Comparison of ENCODE assay signal across 8 cellular contexts in the genomic region with DNA sequence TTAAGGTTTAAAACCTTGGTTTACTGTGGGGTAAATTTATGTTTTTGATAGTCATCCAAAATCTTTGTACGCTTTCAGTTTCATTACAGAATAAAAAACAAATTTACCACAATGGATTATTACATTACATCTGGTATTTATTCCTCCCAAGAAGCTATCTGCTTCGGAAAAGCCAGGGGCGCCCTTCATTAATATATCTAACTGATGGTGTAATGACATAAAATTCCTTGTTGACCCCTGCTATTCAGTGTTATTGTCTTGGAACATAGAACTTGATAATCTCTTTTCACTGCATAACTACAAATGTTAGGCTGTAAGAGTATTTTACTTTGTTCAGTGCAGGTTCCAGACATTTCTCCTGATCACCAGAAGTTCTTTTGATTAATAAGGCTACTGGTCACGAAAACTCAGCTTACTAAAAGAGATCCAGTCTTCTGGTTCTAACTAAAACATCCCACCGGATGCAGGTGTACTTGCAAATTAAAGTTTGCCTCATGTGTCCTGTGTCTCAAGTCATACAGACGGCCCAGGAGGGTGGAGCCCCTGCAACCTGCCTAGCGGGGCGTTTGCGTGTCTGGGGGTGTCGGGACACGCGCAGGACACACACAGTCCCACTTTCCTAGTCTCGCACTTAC.
DNase-seq lines count a peak whose midpoint lies in the region; ATAC-seq and TF ChIP-seq lines count a peak whose summit lies in the region.

No MANE protein-coding gene starts in this region.

- peaks cover 17% of the 10 kb centered on the region; the same call in 1 of the 2 replicates for H4K20me1 ChIP-seq in DND-41 (ENCODE audit: insufficient read depth, low read length)

- H3K9me3 ChIP-seq in DND-41 (ENCODE audit: insufficient read depth, low read length, severe bottlenecking) (no peaks in the 10 kb centered on the region), NT2/D1 (ENCODE audit: insufficient read depth, low read length) (no peaks in the 10 kb centered on the region), neutrophil (no peaks in the 10 kb centered on the region)
- H3K9me3 ChIP-seq in effector memory CD4-positive, alpha-beta T cell (ENCODE audit: control insufficient read depth, low read length): no peaks in the 10 kb centered on the region

- H3K9ac ChIP-seq in DND-41 (ENCODE audit: low read depth, low read length) (peak overlapping the region; percentile 96), NT2/D1 (ENCODE audit: insufficient read length, low read depth) (peak overlapping the region; percentile 72)

- DNase-seq in DND-41: no peak
- no peak for DNase-seq in NT2/D1 (ENCODE audit: low read depth, low spot score)
- DNase-seq in effector memory CD4-positive, alpha-beta T cell: no peak
- no peak for DNase-seq in SIG-M5 treated with dmso at 0.1 percent for 504 hours (lab: John Stamatoyannopoulos, UW; ENCODE audit: unreplicated experiment)

- peak overlapping the region; percentile 63 for H3K4me2 ChIP-seq in DND-41 (ENCODE audit: insufficient read depth, low read length)

- TF ChIP-seq CTCF in DND-41 (IDR thresholded peaks at IDR 0.05; ENCODE audit: borderline replicate concordance, extremely low read depth, low read length, poor library complexity, severe bottlenecking) (no peak), neutrophil (IDR thresholded peaks at IDR 0.05) (no peak)

- peak overlapping the region; percentile 84 for H3K27ac ChIP-seq in DND-41 (ENCODE audit: low read length)
- H3K27ac ChIP-seq in effector memory CD4-positive, alpha-beta T cell (ENCODE audit: insufficient read depth, low read length, poor library complexity, severe bottlenecking): peak overlapping the region; percentile 88
- peak overlapping the region; percentile 89 for H3K27ac ChIP-seq in neutrophil

- ATAC-seq in DND-41 (ENCODE audit: insufficient read depth, low read depth): no peak
- no peak for ATAC-seq in HG02852 (IDR thresholded peaks at IDR 0.05; ENCODE audit: unreplicated experiment)
- no peak for ATAC-seq in GM21381 (IDR thresholded peaks at IDR 0.05; ENCODE audit: unreplicated experiment)
- ATAC-seq in HG03025 (IDR thresholded peaks at IDR 0.05; ENCODE audit: low FRiP score, unreplicated experiment): no peak

- H3K27me3 ChIP-seq in DND-41 (ENCODE audit: insufficient read depth, low read length, poor library complexity) (no peaks in the 10 kb centered on the region), NT2/D1 (ENCODE audit: insufficient read depth, insufficient read length) (no peaks in the 10 kb centered on the region), neutrophil (no peaks in the 10 kb centered on the region)
- no peaks in the 10 kb centered on the region for H3K27me3 ChIP-seq in effector memory CD4-positive, alpha-beta T cell (replicated peaks; ENCODE audit: control insufficient read depth, insufficient read depth, low read length, poor library complexity, severe bottlenecking)

- no peaks in the 10 kb centered on the region; the same call in 1 of the 2 replicates for H3K36me3 ChIP-seq in DND-41 (ENCODE audit: insufficient read depth, low read length)
- no peaks in the 10 kb centered on the region for H3K36me3 ChIP-seq in NT2/D1 (ENCODE audit: insufficient read depth, insufficient read length, low read length)
- H3K36me3 ChIP-seq in effector memory CD4-positive, alpha-beta T cell (ENCODE audit: control insufficient read depth, insufficient read depth, low read length): no peaks in the 10 kb centered on the region
- H3K36me3 ChIP-seq in neutrophil: no peaks in the 10 kb centered on the region

- H3K4me1 ChIP-seq in DND-41 (ENCODE audit: insufficient read depth, low read length) (peaks cover 45% of the 10 kb centered on the region), NT2/D1 (ENCODE audit: insufficient read depth, insufficient read length) (peaks cover 2% of the 10 kb centered on the region), neutrophil (ENCODE audit: control insufficient read depth in 1 of 2, insufficient read depth in 1 of 2, low read depth in 1 of 2, low read length in 1 of 2) (peaks cover 36% of the 10 kb centered on the region in 2 experiments)
- H3K4me1 ChIP-seq in effector memory CD4-positive, alpha-beta T cell (ENCODE audit: control insufficient read depth, insufficient read depth, low read length, poor library complexity, severe bottlenecking): peaks cover 4% of the 10 kb centered on the region

- peak overlapping the region; percentile 95 for H2AFZ ChIP-seq in DND-41 (ENCODE audit: low read depth, low read length)

- H3K4me3 ChIP-seq in DND-41 (ENCODE audit: low read depth in 1 of 2, low read length in 2 of 2) (peak overlapping the region; percentile 33 to 74; a peak in 3 of 4 replicates), NT2/D1 (ENCODE audit: insufficient read length, low read depth) (peak overlapping the region; percentile 66), neutrophil (ENCODE audit: low read depth in 1 of 2, low read length in 1 of 2) (peak overlapping the region; percentile 77 to 94)
- peak overlapping the region; percentile 91 for H3K4me3 ChIP-seq in effector memory CD4-positive, alpha-beta T cell (ENCODE audit: insufficient read depth, low read depth, low read length, poor library complexity, severe bottlenecking)

- peaks cover 39% of the 10 kb centered on the region for H3K79me2 ChIP-seq in DND-41 (ENCODE audit: insufficient read depth, low read length)
